In the genomic region with DNA sequence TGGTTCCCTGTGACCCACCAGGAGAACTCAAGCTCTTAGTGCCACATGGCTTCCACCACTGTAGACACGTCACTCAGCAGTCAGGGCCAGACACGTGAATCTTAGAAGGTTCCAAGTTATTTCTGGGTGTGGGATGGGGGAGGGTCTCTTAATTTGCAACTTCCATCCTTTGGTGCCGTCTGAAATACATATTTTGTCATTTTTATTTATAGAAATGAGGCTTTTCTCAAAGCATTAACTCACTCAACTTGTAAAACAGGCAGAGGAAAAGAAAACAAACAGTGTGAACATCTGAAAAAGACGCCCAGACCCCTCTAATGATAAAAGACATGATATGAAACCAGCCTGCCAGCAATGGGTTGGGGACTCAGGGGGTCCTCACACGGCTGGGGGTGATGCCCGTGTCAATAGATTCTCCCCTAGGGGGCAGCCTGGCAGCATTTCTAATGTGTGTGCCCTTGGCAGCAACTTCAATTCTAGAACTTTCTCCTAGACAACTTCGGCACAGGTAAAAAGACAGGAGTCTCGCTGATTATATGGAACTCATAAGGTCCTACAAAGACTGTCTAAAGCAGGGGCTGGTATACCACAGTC, we compare ENCODE assay signal across 2 cellular contexts.
TF ChIP-seq lines count a peak whose summit lies in the region.

No MANE protein-coding gene starts in this region.

TF ChIP-seq in SK-N-SH, 30 proteins besides CTCF, POLR2A, EP300 and RAD21 (continued from another document):
- TF ChIP-seq USF2 (IDR thresholded peaks at IDR 0.05; ENCODE audit: borderline replicate concordance, low read depth, low read length) = no peak
- TF ChIP-seq TAF1 (IDR thresholded peaks at IDR 0.05; ENCODE audit: borderline replicate concordance, low read depth, low read length) = no peak
- no peak for TF ChIP-seq GATA2 (CRISPR knock-in tag; IDR thresholded peaks at IDR 0.05)
- TF ChIP-seq JUND (IDR thresholded peaks at IDR 0.05) = no peak
- no peak for TF ChIP-seq NFIC (IDR thresholded peaks at IDR 0.05; ENCODE audit: borderline replicate concordance)
- no peak for TF ChIP-seq MEF2A (IDR thresholded peaks at IDR 0.05; ENCODE audit: borderline replicate concordance, low read depth)
- no peak for TF ChIP-seq GABPA (IDR thresholded peaks at IDR 0.05; ENCODE audit: low read depth)
- no peak for TF ChIP-seq SMC3 (IDR thresholded peaks at IDR 0.05; ENCODE audit: low read depth, low read length)

TF ChIP-seq in SK-N-SH treated with all-trans-retinoic acid at 6 μM for 48 hours, 23 proteins besides CTCF, POLR2A, EP300 and RAD21 (continued from another document):
- TF ChIP-seq, protein P1, sequence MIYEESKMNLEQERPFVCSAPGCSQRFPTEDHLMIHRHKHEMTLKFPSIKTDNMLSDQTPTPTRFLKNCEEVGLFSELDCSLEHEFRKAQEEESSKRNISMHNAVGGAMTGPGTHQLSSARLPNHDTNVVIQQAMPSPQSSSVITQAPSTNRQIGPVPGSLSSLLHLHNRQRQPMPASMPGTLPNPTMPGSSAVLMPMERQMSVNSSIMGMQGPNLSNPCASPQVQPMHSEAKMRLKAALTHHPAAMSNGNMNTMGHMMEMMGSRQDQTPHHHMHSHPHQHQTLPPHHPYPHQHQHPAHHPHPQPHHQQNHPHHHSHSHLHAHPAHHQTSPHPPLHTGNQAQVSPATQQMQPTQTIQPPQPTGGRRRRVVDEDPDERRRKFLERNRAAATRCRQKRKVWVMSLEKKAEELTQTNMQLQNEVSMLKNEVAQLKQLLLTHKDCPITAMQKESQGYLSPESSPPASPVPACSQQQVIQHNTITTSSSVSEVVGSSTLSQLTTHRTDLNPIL (CRISPR knock-in tag; IDR thresholded peaks at IDR 0.05; ENCODE audit: low read depth) = no peak
- TF ChIP-seq ESRRG (CRISPR knock-in tag; IDR thresholded peaks at IDR 0.05) (no peak), TOX (CRISPR knock-in tag; IDR thresholded peaks at IDR 0.05; ENCODE audit: borderline replicate concordance) (no peak), ZNF70 (CRISPR knock-in tag; IDR thresholded peaks at IDR 0.05) (no peak), SNAI2 (CRISPR knock-in tag; IDR thresholded peaks at IDR 0.05) (no peak), OSR1 (CRISPR knock-in tag; IDR thresholded peaks at IDR 0.05) (no peak), GLIS3 (CRISPR knock-in tag; IDR thresholded peaks at IDR 0.05) (no peak), ZNF565 (CRISPR knock-in tag; conservative IDR thresholded peaks at IDR 0.05; ENCODE audit: low read depth) (no peak), BACH2 (CRISPR knock-in tag; IDR thresholded peaks at IDR 0.05; ENCODE audit: borderline replicate concordance) (no peak), ZNF8 (CRISPR knock-in tag; IDR thresholded peaks at IDR 0.05) (no peak), ZFP3 (CRISPR knock-in tag; IDR thresholded peaks at IDR 0.05) (no peak), ZC3H10 (CRISPR knock-in tag; IDR thresholded peaks at IDR 0.05) (no peak)
- TF ChIP-seq, protein P2, sequence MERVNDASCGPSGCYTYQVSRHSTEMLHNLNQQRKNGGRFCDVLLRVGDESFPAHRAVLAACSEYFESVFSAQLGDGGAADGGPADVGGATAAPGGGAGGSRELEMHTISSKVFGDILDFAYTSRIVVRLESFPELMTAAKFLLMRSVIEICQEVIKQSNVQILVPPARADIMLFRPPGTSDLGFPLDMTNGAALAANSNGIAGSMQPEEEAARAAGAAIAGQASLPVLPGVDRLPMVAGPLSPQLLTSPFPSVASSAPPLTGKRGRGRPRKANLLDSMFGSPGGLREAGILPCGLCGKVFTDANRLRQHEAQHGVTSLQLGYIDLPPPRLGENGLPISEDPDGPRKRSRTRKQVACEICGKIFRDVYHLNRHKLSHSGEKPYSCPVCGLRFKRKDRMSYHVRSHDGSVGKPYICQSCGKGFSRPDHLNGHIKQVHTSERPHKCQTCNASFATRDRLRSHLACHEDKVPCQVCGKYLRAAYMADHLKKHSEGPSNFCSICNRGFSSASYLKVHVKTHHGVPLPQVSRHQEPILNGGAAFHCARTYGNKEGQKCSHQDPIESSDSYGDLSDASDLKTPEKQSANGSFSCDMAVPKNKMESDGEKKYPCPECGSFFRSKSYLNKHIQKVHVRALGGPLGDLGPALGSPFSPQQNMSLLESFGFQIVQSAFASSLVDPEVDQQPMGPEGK (CRISPR knock-in tag; IDR thresholded peaks at IDR 0.05; ENCODE audit: borderline replicate concordance) = no peak
